In genomic region chrX:10589098-10589497, GRCh38 we compare ENCODE assay signal across 22 cellular contexts. TPM values are rescaled to one million over a fixed set of nuclear protein-coding genes. Genes with fewer than 3 reads are reported as not detected.
"Had no signal": no experiment of that assay in that cellular context is flagged by ENCODE, and none has a peak within 500 bp of the region (broad histone marks: within the 10 kb centered on the region; RNA-seq: fewer than 3 reads in every experiment).

No MANE protein-coding gene starts in this region.

- H3K9me3 Mint-ChIP-seq: stimulated activated memory B cell treated with anti-CD40 and anti-IgM and Interleukin-4, amounts not matched to agents 10 μg/mL and 1 μg/mL and 100 μg/mL, for 72 hours had no signal

- H3K36me3 ChIP-seq: neutrophil, ovary, right atrium auricular region, stomach, transverse colon had no signal

- H3K9me3 ChIP-seq: body of pancreas, neutrophil, ovary, psoas muscle, SK-N-SH, transverse colon had no signal

- H3K4me1 ChIP-seq: body of pancreas, foreskin keratinocyte, psoas muscle, right atrium auricular region, stomach, transverse colon had no signal

- H3K4me3 Mint-ChIP-seq: activated CD8-positive, alpha-beta T cell treated with anti-CD3 and anti-CD28 coated beads, Interleukin-2, amount 10 ng/mL, durations not matched to agents 7 days and 5 days; activated naive CD4-positive, alpha-beta T cell treated with anti-CD3 and anti-CD28 coated beads, Interleukin-2, amount 50 U/mL, for 24 hours; natural killer cell; stimulated activated memory B cell treated with anti-CD40 and anti-IgM and Interleukin-4, amounts not matched to agents 10 μg/mL and 1 μg/mL and 100 μg/mL, for 72 hours had no signal

- H3K27me3 Mint-ChIP-seq: activated naive CD4-positive, alpha-beta T cell treated with anti-CD3 and anti-CD28 coated beads, Interleukin-2, amount 50 U/mL, for 24 hours had no signal

- DNase-seq: activated CD4-positive, alpha-beta T cell treated with anti-CD3 and anti-CD28 coated beads, Interleukin-2, amount 50 U/mL, for 1 hour; activated CD4-positive, CD25-positive, alpha-beta regulatory T cell treated with anti-CD3 and anti-CD28 coated beads, Interleukin-2, amount 50 U/mL, for 72 hours; activated CD8-positive, alpha-beta T cell treated with anti-CD3 and anti-CD28 coated beads, Interleukin-2, amount 10 ng/mL, durations not matched to agents 7 days and 5 days; activated gamma-delta T cell treated with Interleukin-2 at 50 U/mL for 16 hours; activated T-cell treated with anti-CD3 and anti-CD28 coated beads, Interleukin-2, amount 50 U/mL, for 1 hour; anterior cingulate cortex; body of pancreas; erythroblast; foreskin keratinocyte; hippocampal formation; natural killer cell; ovary; psoas muscle; SK-N-SH; stimulated activated CD4-positive, alpha-beta T cell treated with anti-CD3 and anti-CD28 coated beads, Interleukin-1b, Interleukin-23, amount 100 ng/mL, for 48 hours; stomach; T-helper 2 cell; transverse colon had no signal

- H3K9ac ChIP-seq: SK-N-SH had no signal

- H3K4me1 Mint-ChIP-seq: activated naive CD4-positive, alpha-beta T cell treated with anti-CD3 and anti-CD28 coated beads, Interleukin-2, amount 50 U/mL, for 24 hours; natural killer cell; stimulated activated memory B cell treated with anti-CD40 and anti-IgM and Interleukin-4, amounts not matched to agents 10 μg/mL and 1 μg/mL and 100 μg/mL, for 72 hours had no signal

- H3K27ac ChIP-seq: body of pancreas, foreskin keratinocyte, neutrophil, ovary, psoas muscle, right atrium auricular region, stomach, transverse colon had no signal

- H3K4me2 ChIP-seq: SK-N-SH had no signal

- H3K36me3 Mint-ChIP-seq: activated naive CD4-positive, alpha-beta T cell treated with anti-CD3 and anti-CD28 coated beads, Interleukin-2, amount 50 U/mL, for 24 hours had no signal

- H3K27me3 ChIP-seq: body of pancreas, foreskin keratinocyte, neutrophil, ovary, right atrium auricular region, stomach, transverse colon had no signal

- ATAC-seq: activated CD8-positive, alpha-beta T cell treated with anti-CD3 and anti-CD28 coated beads, Interleukin-2, amount 10 ng/mL, durations not matched to agents 7 days and 5 days; body of pancreas; foreskin keratinocyte; natural killer cell; psoas muscle; stimulated activated memory B cell treated with anti-CD40 and anti-IgM and Interleukin-4, amounts not matched to agents 10 μg/mL and 1 μg/mL and 100 μg/mL, for 72 hours had no signal

- H3K4me3 ChIP-seq: body of pancreas, ovary, psoas muscle, right atrium auricular region, stomach, transverse colon had no signal

- H3K27ac Mint-ChIP-seq: activated CD8-positive, alpha-beta T cell treated with anti-CD3 and anti-CD28 coated beads, Interleukin-2, amount 10 ng/mL, durations not matched to agents 7 days and 5 days; activated naive CD4-positive, alpha-beta T cell treated with anti-CD3 and anti-CD28 coated beads, Interleukin-2, amount 50 U/mL, for 24 hours; natural killer cell; stimulated activated memory B cell treated with anti-CD40 and anti-IgM and Interleukin-4, amounts not matched to agents 10 μg/mL and 1 μg/mL and 100 μg/mL, for 72 hours had no signal

RNA-seq across cellular contexts. Expression of gene MID1, which starts 31.3 kb away (rescaled TPM):
- total RNA-seq: natural killer cell had no signal
